Comparison of ENCODE assay signal across 17 cellular contexts in the genomic region with DNA sequence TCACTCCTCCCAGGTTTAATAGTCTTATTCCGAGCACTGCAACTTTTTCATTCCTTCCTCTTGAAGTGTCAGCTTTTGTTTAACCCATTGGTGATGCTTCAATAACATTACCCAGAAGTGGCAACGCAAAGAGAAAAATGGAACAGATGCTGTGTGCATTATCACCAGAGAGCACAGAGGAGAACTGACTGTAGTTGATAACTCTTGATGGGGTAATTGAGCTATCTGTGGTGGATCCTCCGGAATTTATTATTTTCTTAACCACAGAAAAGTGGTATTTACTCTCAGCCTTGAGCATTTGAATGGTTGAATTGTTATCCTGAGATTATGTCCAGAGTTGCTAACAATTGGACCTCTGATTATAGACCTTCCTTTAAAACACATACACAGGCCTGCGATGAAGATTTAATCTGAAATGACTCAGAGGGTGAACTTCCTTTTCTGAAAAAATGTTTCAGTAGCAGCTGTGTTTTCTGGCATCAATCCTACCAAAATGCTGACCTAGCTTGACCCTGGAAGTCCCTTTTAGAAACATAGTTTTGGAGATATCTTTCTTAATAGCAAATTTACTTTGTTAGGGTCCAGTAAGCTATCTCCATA.
DNase-seq lines count a peak whose midpoint lies in the region; ATAC-seq, FAIRE-seq and TF ChIP-seq lines count a peak whose summit lies in the region.
"Had no signal": no experiment of that assay in that cellular context is flagged by ENCODE, and none has a peak within 500 bp of the region (broad histone marks: within the 10 kb centered on the region; RNA-seq: fewer than 3 reads in every experiment).

No MANE protein-coding gene starts in this region.

- H3K9me2 ChIP-seq in SK-N-SH, result no peaks in the 10 kb centered on the region

- no peak overlapping the region for H2AFZ ChIP-seq in SK-N-SH (ENCODE audit: low read depth)

- H3K27ac Mint-ChIP-seq in activated CD8-positive, alpha-beta memory T cell treated with anti-CD3 and anti-CD28 coated beads, Interleukin-2, amount 10 ng/mL, durations not matched to agents 7 days and 5 days, result no peak overlapping the region
- H3K27ac Mint-ChIP-seq: activated CD4-positive, alpha-beta T cell treated with anti-CD3 and anti-CD28 coated beads for 36 hours; activated T-helper 1 cell treated with anti-CD3 and anti-CD28 coated beads, Interleukin-12 subunit alpha, Interleukin-12 subunit beta, Interleukin-2, Interleukin-4 antibody, amounts not matched to agents 30 ng/mL and 10 ng/mL and 1 ng/mL, durations not matched to agents 14 hours and 24 hours and 36 hours; CD4-positive, CD25-positive, alpha-beta regulatory T cell; memory B cell had no signal

- no peaks in the 10 kb centered on the region for H4K20me1 ChIP-seq in SK-N-SH (ENCODE audit: insufficient read depth)

- peak; percentile 7; the same call in 1 of the 2 replicates for TF ChIP-seq RAD21 in SK-N-SH (IDR thresholded peaks at IDR 0.05; ENCODE audit: low read length)

- H3K27me3 Mint-ChIP-seq in activated CD8-positive, alpha-beta memory T cell treated with anti-CD3 and anti-CD28 coated beads, Interleukin-2, amount 10 ng/mL, durations not matched to agents 7 days and 5 days, result no peaks in the 10 kb centered on the region
- H3K27me3 Mint-ChIP-seq: activated CD4-positive, alpha-beta T cell treated with anti-CD3 and anti-CD28 coated beads for 36 hours; CD4-positive, CD25-positive, alpha-beta regulatory T cell; central memory CD8-positive, alpha-beta T cell; memory B cell had no signal

- intact Hi-C loops in pancreas (cut with DNase I), result no loop called here

- H3K9me3 ChIP-seq in SK-N-SH (no peaks in the 10 kb centered on the region), pancreas (no peaks in the 10 kb centered on the region), WERI-Rb-1 (ENCODE audit: severe bottlenecking) (no peaks in the 10 kb centered on the region)
- H3K9me3 ChIP-seq: vagina had no signal

- no peaks in the 10 kb centered on the region for H3F3A ChIP-seq in SK-N-SH (replicated peaks; ENCODE audit: insufficient read depth)

- POLR2A ChIA-PET in SK-N-SH (lab: Yijun Ruan, JAX), result no interaction called here

- no peaks in the 10 kb centered on the region for H3K4me1 Mint-ChIP-seq in activated CD8-positive, alpha-beta memory T cell treated with anti-CD3 and anti-CD28 coated beads, Interleukin-2, amount 10 ng/mL, durations not matched to agents 7 days and 5 days
- H3K4me1 Mint-ChIP-seq: activated CD4-positive, alpha-beta T cell treated with anti-CD3 and anti-CD28 coated beads for 36 hours; CD4-positive, CD25-positive, alpha-beta regulatory T cell; central memory CD8-positive, alpha-beta T cell; memory B cell had no signal

- CTCF ChIA-PET in SK-N-SH (lab: Yijun Ruan, JAX), result no interaction called here
- CTCF ChIA-PET in activated CD8-positive, alpha-beta memory T cell treated with anti-CD3 and anti-CD28 coated beads, Interleukin-2, amount 10 ng/mL, durations not matched to agents 7 days and 5 days (lab: Charles Lee), result no interaction called here

- H3K4me1 ChIP-seq in SK-N-SH (ENCODE audit: control insufficient read depth in 1 of 2, insufficient read depth in 2 of 2, low read depth in 1 of 2, low read length in 1 of 2), result peaks cover 0 to 9% of the 10 kb centered on the region in 2 experiments; a peak in 3 of 4 replicates
- peaks cover 0 to 5% (median 4%) of the 10 kb centered on the region in 3 donors for H3K4me1 ChIP-seq in pancreas
- H3K4me1 ChIP-seq: vagina had no signal

- peak; percentile 51 to 55; a peak in 2 of 4 replicates for TF ChIP-seq EP300 in SK-N-SH (IDR thresholded peaks at IDR 0.05; ENCODE audit: borderline replicate concordance in 1 of 2, low read depth in 1 of 2, low read length in 1 of 2)

- no peaks in the 10 kb centered on the region for H3K79me2 ChIP-seq in SK-N-SH (ENCODE audit: insufficient read depth)

- no peaks in the 10 kb centered on the region for H3K27me3 ChIP-seq in SK-N-SH (ENCODE audit: insufficient read depth)
- no peaks in the 10 kb centered on the region for H3K27me3 ChIP-seq in pancreas
- H3K27me3 ChIP-seq in WERI-Rb-1 (ENCODE audit: insufficient read depth, low read depth, severe bottlenecking), result no peaks in the 10 kb centered on the region
- H3K27me3 ChIP-seq: vagina had no signal

- H3K9ac ChIP-seq in SK-N-SH, result no peak overlapping the region

- H3K4me3 Mint-ChIP-seq in activated CD8-positive, alpha-beta memory T cell treated with anti-CD3 and anti-CD28 coated beads, Interleukin-2, amount 10 ng/mL, durations not matched to agents 7 days and 5 days, result no peak overlapping the region
- H3K4me3 Mint-ChIP-seq: activated CD4-positive, alpha-beta T cell treated with anti-CD3 and anti-CD28 coated beads for 36 hours; activated T-helper 1 cell treated with anti-CD3 and anti-CD28 coated beads, Interleukin-12 subunit alpha, Interleukin-12 subunit beta, Interleukin-2, Interleukin-4 antibody, amounts not matched to agents 30 ng/mL and 10 ng/mL and 1 ng/mL, durations not matched to agents 14 hours and 24 hours and 36 hours; CD4-positive, CD25-positive, alpha-beta regulatory T cell; central memory CD8-positive, alpha-beta T cell; memory B cell had no signal

- TF ChIP-seq CTCF in SK-N-SH (IDR thresholded peaks at IDR 0.05), result no peak
- no peak for TF ChIP-seq CTCF in fibroblast of pulmonary artery (IDR thresholded peaks at IDR 0.05; ENCODE audit: low read length, missing control alignments)
- no peak for TF ChIP-seq CTCF in pancreas (IDR thresholded peaks at IDR 0.05)
- TF ChIP-seq CTCF in WERI-Rb-1 (IDR thresholded peaks at IDR 0.05; ENCODE audit: low read depth, low read length), result no peak

- H3K9me3 Mint-ChIP-seq in activated CD8-positive, alpha-beta memory T cell treated with anti-CD3 and anti-CD28 coated beads, Interleukin-2, amount 10 ng/mL, durations not matched to agents 7 days and 5 days (ENCODE audit: low read depth), result peaks cover 4% of the 10 kb centered on the region
- H3K9me3 Mint-ChIP-seq: activated T-helper 1 cell treated with anti-CD3 and anti-CD28 coated beads, Interleukin-12 subunit alpha, Interleukin-12 subunit beta, Interleukin-2, Interleukin-4 antibody, amounts not matched to agents 30 ng/mL and 10 ng/mL and 1 ng/mL, durations not matched to agents 14 hours and 24 hours and 36 hours; memory B cell had no signal

- H3K36me3 ChIP-seq in SK-N-SH (replicated peaks in 1 of 2; ENCODE audit: control insufficient read depth in 1 of 2, insufficient read depth in 2 of 2, low read length in 1 of 2) (no peaks in the 10 kb centered on the region), pancreas (no peaks in the 10 kb centered on the region), WERI-Rb-1 (no peaks in the 10 kb centered on the region)
- H3K36me3 ChIP-seq: vagina had no signal

- H3K4me3 ChIP-seq in SK-N-SH (ENCODE audit: low read depth in 2 of 2, low read length in 1 of 2), result no peak overlapping the region
- no peak overlapping the region for H3K4me3 ChIP-seq in fibroblast of pulmonary artery (replicated peaks; ENCODE audit: low read depth, low read length)
- no peak overlapping the region for H3K4me3 ChIP-seq in pancreas
- H3K4me3 ChIP-seq in WERI-Rb-1 (ENCODE audit: low read depth, low read length), result no peak overlapping the region
- H3K4me3 ChIP-seq: skin epidermis, vagina had no signal

- peak overlapping the region in 1 of 2 experiments; percentile 90; a peak in 2 of 4 replicates for H3K27ac ChIP-seq in SK-N-SH (ENCODE audit: low read depth in 2 of 2, low read length in 1 of 2)
- H3K27ac ChIP-seq in pancreas, result no peak overlapping the region
- no peak overlapping the region for H3K27ac ChIP-seq in WERI-Rb-1
- H3K27ac ChIP-seq: skin epidermis, vagina had no signal

- no peaks in the 10 kb centered on the region for H3K36me3 Mint-ChIP-seq in activated CD8-positive, alpha-beta memory T cell treated with anti-CD3 and anti-CD28 coated beads, Interleukin-2, amount 10 ng/mL, durations not matched to agents 7 days and 5 days
- H3K36me3 Mint-ChIP-seq: CD4-positive, CD25-positive, alpha-beta regulatory T cell; memory B cell had no signal

- no peak for DNase-seq in SK-N-SH
- DNase-seq in fibroblast of pulmonary artery (ENCODE audit: low read depth), result peak; percentile 70
- peak in 2 of 6 donors; percentile 13 to 45 for DNase-seq in pancreas
- DNase-seq in activated CD8-positive, alpha-beta memory T cell treated with anti-CD3 and anti-CD28 coated beads, Interleukin-2, amount 10 ng/mL, durations not matched to agents 7 days and 5 days, result no peak
- no peak for DNase-seq in SIG-M5 (lab: John Stamatoyannopoulos, UW)
- DNase-seq in WERI-Rb-1, result no peak
- DNase-seq: activated CD4-positive, alpha-beta T cell treated with anti-CD3 and anti-CD28 coated beads for 36 hours; CD4-positive, CD25-positive, alpha-beta regulatory T cell; glutamatergic neuron; SHP77 treated with DMSO at 0.1 percent for 48 hours had no signal

- no peak for FAIRE-seq in pancreas (lab: Jason Lieb, UNC)

- WGBS in SK-N-SH (ENCODE audit: low lambda C conversion rate), result 11% methylated on average over 4 of the region's 4 CpGs
- 39 to 45% methylated on average over 4 of the region's 4 CpGs for WGBS in pancreas, 2 donors

- peak; percentile 46 for ATAC-seq in HG03432 (IDR thresholded peaks at IDR 0.05; ENCODE audit: unreplicated experiment)
- ATAC-seq in pancreas, result peak; percentile 79 to 90 (median 84)
- ATAC-seq in activated CD8-positive, alpha-beta memory T cell treated with anti-CD3 and anti-CD28 coated beads, Interleukin-2, amount 10 ng/mL, durations not matched to agents 7 days and 5 days, result no peak
- no peak for ATAC-seq in GM18519 (IDR thresholded peaks at IDR 0.05; ENCODE audit: low FRiP score, unreplicated experiment)
- ATAC-seq: activated CD4-positive, alpha-beta T cell treated with anti-CD3 and anti-CD28 coated beads for 36 hours had no signal

- H3K4me2 ChIP-seq in SK-N-SH, result peak overlapping the region; percentile 11; the same call in 1 of the 2 replicates

TF ChIP-seq in SK-N-SH, 30 proteins besides CTCF, POLR2A, EP300 and RAD21:
- TF ChIP-seq NRF1 (IDR thresholded peaks at IDR 0.05; ENCODE audit: low read depth, low read length) (no peak), RFX5 (IDR thresholded peaks at IDR 0.05; ENCODE audit: low read length) (no peak), FOSL2 (IDR thresholded peaks at IDR 0.05; ENCODE audit: borderline replicate concordance, low read depth) (peak; percentile 56; the same call in 1 of the 2 replicates), TCF12 (IDR thresholded peaks at IDR 0.05) (peak; percentile 87), NFIC (IDR thresholded peaks at IDR 0.05; ENCODE audit: borderline replicate concordance) (peak; percentile 66), POLR2AphosphoS5 (IDR thresholded peaks at IDR 0.05; ENCODE audit: low read depth, low read length) (peak; percentile 21; the same call in 1 of the 2 replicates), JUND (IDR thresholded peaks at IDR 0.05) (peak; percentile 47; the same call in 1 of the 2 replicates), YY1 (IDR thresholded peaks at IDR 0.05; ENCODE audit: low read depth) (no peak), GABPA (IDR thresholded peaks at IDR 0.05; ENCODE audit: low read depth) (no peak), GATA2 (CRISPR knock-in tag; IDR thresholded peaks at IDR 0.05) (peak; percentile 48), SIN3A (IDR thresholded peaks at IDR 0.05; ENCODE audit: borderline replicate concordance, low read depth, low read length) (no peak), RXRA (IDR thresholded peaks at IDR 0.05; ENCODE audit: borderline replicate concordance, low read depth) (peak; percentile 50; the same call in 1 of the 2 replicates)

Comparison
In these comparisons a context has a peak if more than half of its experiments do, and no peak if none do; other contexts are left out.
1. ATAC-seq: peak in HG03432 (single experiment) and pancreas (4 of 4); none in activated CD8-positive, alpha-beta memory T cell treated with anti-CD3 and anti-CD28 coated beads, Interleukin-2, amount 10 ng/mL, durations not matched to agents 7 days and 5 days (single experiment) and GM18519 (single experiment).